33 cellular contexts compared by ENCODE assay signal in genomic region chr4:175350246-175350645, GRCh38.
"Had no signal": no experiment of that assay in that cellular context is flagged by ENCODE, and none has a peak within 500 bp of the region (broad histone marks: within the 10 kb centered on the region; RNA-seq: fewer than 3 reads in every experiment).

No MANE protein-coding gene starts in this region.

- H3K9me3 ChIP-seq: adrenal gland, body of pancreas, colonic mucosa, gastroesophageal sphincter had no signal

- DNase-seq: activated B cell treated with CpG ODN at 0.5 μM for 24 hours; activated CD4-positive, alpha-beta T cell treated with anti-CD3 and anti-CD28 coated beads for 48 hours; activated CD4-positive, alpha-beta T cell treated with anti-CD3 and anti-CD28 coated beads, Interleukin-2, amount 50 U/mL, for 1 hour; activated CD4-positive, alpha-beta T cell treated with anti-CD3 and anti-CD28 coated beads, Interleukin-2, amount 50 U/mL, for 48 hours; activated CD8-positive, alpha-beta memory T cell treated with anti-CD3 and anti-CD28 coated beads for 24 hours; activated CD8-positive, alpha-beta T cell treated with anti-CD3 and anti-CD28 coated beads for 36 hours; activated effector memory CD4-positive, alpha-beta T cell treated with Interleukin-2 at 50 U/mL for 16 hours; activated gamma-delta T cell treated with Interleukin-2 at 50 U/mL for 16 hours; activated naive CD4-positive, alpha-beta T cell treated with anti-CD3 and anti-CD28 coated beads, Interleukin-2, amount 50 U/mL, for 16 hours; activated naive CD4-positive, alpha-beta T cell treated with Interleukin-2 at 50 U/mL for 16 hours; activated naive CD8-positive, alpha-beta T cell treated with anti-CD3 and anti-CD28 coated beads for 36 hours; activated naive CD8-positive, alpha-beta T cell treated with anti-CD3 and anti-CD28 coated beads, Interleukin-2, amount 50 U/mL, for 24 hours; activated T-cell treated with anti-CD3 and anti-CD28 coated beads, Interleukin-2, amount 50 U/mL, for 4 hours; adrenal gland; amygdala; aorta; body of pancreas; central memory CD4-positive, alpha-beta T cell; cerebellar nuclear complex; colonic mucosa; effector CD8-positive, alpha-beta T cell; esophagus squamous epithelium; foreskin melanocyte; heart right ventricle; T-helper 17 cell; T1000; WERI-Rb-1 had no signal

- H3K4me3 ChIP-seq: adrenal gland, body of pancreas, colonic mucosa, esophagus squamous epithelium, gastroesophageal sphincter, heart right ventricle had no signal

- H3K4me1 ChIP-seq: adrenal gland, body of pancreas, colonic mucosa, esophagus squamous epithelium, gastroesophageal sphincter, heart right ventricle had no signal

- H3K36me3 ChIP-seq: adrenal gland, colonic mucosa, esophagus squamous epithelium, gastroesophageal sphincter, heart right ventricle, WERI-Rb-1 had no signal

- FAIRE-seq: endometrium, endothelial cell of umbilical vein had no signal

- ATAC-seq: activated CD4-positive, CD25-positive, alpha-beta regulatory T cell treated with anti-CD3 and anti-CD28 coated beads, Interleukin-2, amount 50 U/mL, for 24 hours; activated CD8-positive, alpha-beta T cell treated with anti-CD3 and anti-CD28 coated beads for 36 hours; activated naive CD8-positive, alpha-beta T cell treated with anti-CD3 and anti-CD28 coated beads, Interleukin-2, amount 50 U/mL, for 24 hours; activated T-cell treated with anti-CD3 and anti-CD28 coated beads, Interleukin-2, amount 50 U/mL, for 4 hours; activated T-helper 17 cell treated with anti-CD3 and anti-CD28 coated beads, Interleukin-2, amount 50 U/mL, for 72 hours; body of pancreas; gastroesophageal sphincter; heart right ventricle; T-helper 17 cell had no signal

- H3K27me3 ChIP-seq: adrenal gland, body of pancreas, colonic mucosa, esophagus squamous epithelium, gastroesophageal sphincter, heart right ventricle had no signal

- H3K27ac ChIP-seq: adrenal gland, body of pancreas, colonic mucosa, epithelial cell of prostate, esophagus squamous epithelium, gastroesophageal sphincter, heart right ventricle, WERI-Rb-1 had no signal
